11 cellular contexts compared by ENCODE assay signal in genomic region chr10:55370021-55370420, GRCh38.
DNase-seq lines count a peak whose midpoint lies in the region; FAIRE-seq and TF ChIP-seq lines count a peak whose summit lies in the region.
"Had no signal": no experiment of that assay in that cellular context is flagged by ENCODE, and none has a peak within 500 bp of the region (broad histone marks: within the 10 kb centered on the region; RNA-seq: fewer than 3 reads in every experiment).

No MANE protein-coding gene starts in this region.

- H3K4me3 Mint-ChIP-seq in nephron progenitor cell, result no peak overlapping the region

- intact Hi-C loops in ascending aorta (cut with DNase I), result no loop called here
- intact Hi-C loops in left ventricle myocardium inferior (cut with micrococcal nuclease), result no loop called here

- FAIRE-seq in H54 (lab: Jason Lieb, UNC), result peak; percentile 88
- FAIRE-seq in bronchial epithelial cell (lab: Jason Lieb, UNC), result no peak
- FAIRE-seq: GM12878 had no signal

- no peaks in the 10 kb centered on the region for H3K4me1 ChIP-seq in ascending aorta
- peaks cover 4% of the 10 kb centered on the region for H3K4me1 ChIP-seq in left ventricle myocardium inferior
- H3K4me1 ChIP-seq: suprapubic skin had no signal

- no peak overlapping the region for H3K27ac Mint-ChIP-seq in nephron progenitor cell

- no peaks in the 10 kb centered on the region for H3K27me3 Mint-ChIP-seq in nephron progenitor cell (ENCODE audit: low read depth, poor library complexity)

- H3K9me3 ChIP-seq in ascending aorta (no peaks in the 10 kb centered on the region), left ventricle myocardium inferior (replicated peaks) (no peaks in the 10 kb centered on the region)
- H3K9me3 ChIP-seq: suprapubic skin had no signal

- H3K4me3 ChIP-seq in bronchial epithelial cell (ENCODE audit: low read depth, low read length), result no peak overlapping the region
- no peak overlapping the region for H3K4me3 ChIP-seq in retinal pigment epithelial cell (ENCODE audit: low read length)
- no peak overlapping the region for H3K4me3 ChIP-seq in ascending aorta
- H3K4me3 ChIP-seq in left ventricle myocardium inferior, result no peak overlapping the region
- H3K4me3 ChIP-seq: GM12878, suprapubic skin had no signal

- no peaks in the 10 kb centered on the region for H3K36me3 ChIP-seq in bronchial epithelial cell (ENCODE audit: control insufficient read depth, insufficient read depth, low read length)
- H3K36me3 ChIP-seq in ascending aorta, result no peaks in the 10 kb centered on the region
- no peaks in the 10 kb centered on the region for H3K36me3 ChIP-seq in left ventricle myocardium inferior
- H3K36me3 ChIP-seq: suprapubic skin had no signal

- TF ChIP-seq CTCF in bronchial epithelial cell (IDR thresholded peaks at IDR 0.05; ENCODE audit: insufficient read depth, low read length, severe bottlenecking), result no peak
- TF ChIP-seq CTCF in retinal pigment epithelial cell (conservative IDR thresholded peaks at IDR 0.05; ENCODE audit: low read depth, low read length), result no peak
- no peak for TF ChIP-seq CTCF in ascending aorta (IDR thresholded peaks at IDR 0.05)
- TF ChIP-seq CTCF in nephron progenitor cell (IDR thresholded peaks at IDR 0.05), result no peak
- no peak for TF ChIP-seq CTCF in left ventricle myocardium inferior (IDR thresholded peaks at IDR 0.05; ENCODE audit: borderline replicate concordance)

- TF ChIP-seq POLR2A in H54 (IDR thresholded peaks at IDR 0.05; ENCODE audit: low read depth, low read length), result no peak

- DNase-seq in H54 (ENCODE audit: insufficient read length, low spot score) (no peak), NCI-H2227 treated with DMSO at 0.1 percent for 48 hours (lab: John Stamatoyannopoulos, UW) (peak; percentile 77), bronchial epithelial cell (ENCODE audit: low read depth) (peak; percentile 7), retinal pigment epithelial cell (ENCODE audit: low read depth) (peak; percentile 77), ascending aorta (ENCODE audit: low spot score in 2 of 2) (no peak), nephron progenitor cell (no peak), left ventricle myocardium inferior (no peak)
- DNase-seq: activated effector memory CD4-positive, alpha-beta T cell treated with Interleukin-2 at 50 U/mL for 16 hours; glutamatergic neuron had no signal

- no peak overlapping the region for H3K27ac ChIP-seq in ascending aorta
- H3K27ac ChIP-seq in left ventricle myocardium inferior (replicated peaks), result no peak overlapping the region
- H3K27ac ChIP-seq: suprapubic skin had no signal

- H3K4me1 Mint-ChIP-seq in nephron progenitor cell, result no peaks in the 10 kb centered on the region

- no peaks in the 10 kb centered on the region for H3K27me3 ChIP-seq in bronchial epithelial cell (ENCODE audit: control insufficient read depth, insufficient read depth, low read length)
- H3K27me3 ChIP-seq in ascending aorta, result no peaks in the 10 kb centered on the region
- H3K27me3 ChIP-seq in left ventricle myocardium inferior (ENCODE audit: low read depth), result no peaks in the 10 kb centered on the region
- H3K27me3 ChIP-seq: suprapubic skin had no signal

- no peaks in the 10 kb centered on the region for H3K9me3 Mint-ChIP-seq in nephron progenitor cell

- no peaks in the 10 kb centered on the region for H3K36me3 Mint-ChIP-seq in nephron progenitor cell (ENCODE audit: low read depth)

Comparison
In these comparisons a context has a peak if more than half of its experiments do, and no peak if none do; other contexts are left out.
1. DNase-seq: peak in NCI-H2227 treated with DMSO at 0.1 percent for 48 hours (single experiment), bronchial epithelial cell (single experiment) and retinal pigment epithelial cell (single experiment); none in H54 (single experiment), ascending aorta (0 of 2), nephron progenitor cell (single experiment) and left ventricle myocardium inferior (single experiment).